17 cellular contexts compared by ENCODE assay signal in genomic region chr22:24290459-24290858, GRCh38. TPM values are rescaled to one million over a fixed set of nuclear protein-coding genes. Genes with fewer than 3 reads are reported as not detected.
DNase-seq lines count a peak whose midpoint lies in the region; ATAC-seq and TF ChIP-seq lines count a peak whose summit lies in the region.
"Had no signal": no experiment of that assay in that cellular context is flagged by ENCODE, and none has a peak within 500 bp of the region (broad histone marks: within the 10 kb centered on the region; RNA-seq: fewer than 3 reads in every experiment).

No MANE protein-coding gene starts in this region.

- intact Hi-C loops in breast epithelium (cut with DNase I; ENCODE audit: low total_unique reads) (no loop called here), mammary epithelial cell (cut with micrococcal nuclease) (no loop called here)

- H3K36me3 ChIP-seq in breast epithelium: no peaks in the 10 kb centered on the region
- peaks cover 2% of the 10 kb centered on the region for H3K36me3 ChIP-seq in mammary epithelial cell (ENCODE audit: insufficient read depth, low read length)
- no peaks in the 10 kb centered on the region for H3K36me3 ChIP-seq in endocrine pancreas (ENCODE audit: control insufficient read depth, insufficient read depth, low read length)
- H3K36me3 ChIP-seq: brain microvascular endothelial cell had no signal

- H3K9me3 ChIP-seq in breast epithelium: no peaks in the 10 kb centered on the region
- no peaks in the 10 kb centered on the region for H3K9me3 ChIP-seq in mammary epithelial cell (replicated peaks; ENCODE audit: insufficient read depth, low read length)
- H3K9me3 ChIP-seq in endocrine pancreas (ENCODE audit: control insufficient read depth, low read length): no peaks in the 10 kb centered on the region

- TF ChIP-seq CTCF in breast epithelium (IDR thresholded peaks at IDR 0.05) (no peak), mammary epithelial cell (conservative IDR thresholded peaks at IDR 0.05 in 1 of 2, IDR thresholded peaks at IDR 0.05 in 1 of 2; ENCODE audit: extremely low read depth in 1 of 2, insufficient read depth in 1 of 2, low read depth in 1 of 2, low read length in 2 of 2) (no peak), nephron progenitor cell (IDR thresholded peaks at IDR 0.05) (no peak), type B pancreatic cell (conservative IDR thresholded peaks at IDR 0.05) (no peak), GM10266 (IDR thresholded peaks at IDR 0.05; ENCODE audit: control insufficient read depth, insufficient read depth, low read depth, missing control alignments) (no peak)

- H3K27ac Mint-ChIP-seq in nephron progenitor cell: peak overlapping the region; percentile 73
- peak overlapping the region; percentile 33 for H3K27ac Mint-ChIP-seq in type B pancreatic cell
- H3K27ac Mint-ChIP-seq: activated CD4-positive, alpha-beta memory T cell treated with anti-CD3 and anti-CD28 coated beads for 36 hours had no signal

- H3K79me2 ChIP-seq in mammary epithelial cell (ENCODE audit: insufficient read depth, low read length): peaks cover 77% of the 10 kb centered on the region

- dilution Hi-C loops in mammary epithelial cell (cut with HindIII; ENCODE audit: low sequenced_read_pairs): no loop called here

- no peak for DNase-seq in breast epithelium (ENCODE audit: low spot score in 2 of 2)
- DNase-seq in mammary epithelial cell: no peak
- DNase-seq in nephron progenitor cell: no peak
- DNase-seq in type B pancreatic cell (ENCODE audit: extremely low spot score, unreplicated experiment): no peak
- DNase-seq in GM10266 (ENCODE audit: extremely low spot score): no peak
- DNase-seq in DMS79 (lab: John Stamatoyannopoulos, UW): no peak
- DNase-seq: activated CD4-positive, alpha-beta memory T cell treated with anti-CD3 and anti-CD28 coated beads for 36 hours; activated effector memory CD4-positive, alpha-beta T cell treated with Interleukin-2 at 50 U/mL for 16 hours; brain microvascular endothelial cell; COR-L47; midbrain; NCI-H1417 treated with DMSO at 0.1 percent for 48 hours; NCI-H446 treated with DMSO at 0.1 percent for 48 hours; T-helper 9 cell had no signal

- BruUV-seq in mammary epithelial cell (replicated peaks; lab: Mats Ljungman, UMichigan): no TSS peak

- H3K27me3 ChIP-seq in breast epithelium (no peaks in the 10 kb centered on the region), mammary epithelial cell (ENCODE audit: insufficient read depth, low read length) (no peaks in the 10 kb centered on the region), endocrine pancreas (ENCODE audit: control insufficient read depth, insufficient read depth, low read length) (no peaks in the 10 kb centered on the region)
- H3K27me3 ChIP-seq: brain microvascular endothelial cell had no signal

- ATAC-seq in GM21619 (IDR thresholded peaks at IDR 0.05; ENCODE audit: unreplicated experiment): no peak

- peaks cover 0 to 14% of the 10 kb centered on the region in 2 donors for H3K4me1 ChIP-seq in breast epithelium
- peaks cover 20% of the 10 kb centered on the region for H3K4me1 ChIP-seq in mammary epithelial cell (ENCODE audit: insufficient read depth, low read length)
- peaks cover 24% of the 10 kb centered on the region for H3K4me1 ChIP-seq in endocrine pancreas (ENCODE audit: control insufficient read depth, insufficient read depth, low read length)

- H2AFZ ChIP-seq in mammary epithelial cell (ENCODE audit: low read depth, low read length): no peak overlapping the region

- no peak for TF ChIP-seq POLR2A in breast epithelium (IDR thresholded peaks at IDR 0.05)

- H3K9ac ChIP-seq in mammary epithelial cell (ENCODE audit: insufficient read depth, low read length) (no peak overlapping the region), endocrine pancreas (ENCODE audit: control insufficient read depth, insufficient read depth, low read length) (no peak overlapping the region)

- H3K27ac ChIP-seq in breast epithelium: peak overlapping the region; percentile 76 to 87
- no peak overlapping the region for H3K27ac ChIP-seq in mammary epithelial cell (ENCODE audit: insufficient read depth, low read depth, low read length)

- H4K20me1 ChIP-seq in mammary epithelial cell (ENCODE audit: insufficient read depth, low read length): no peaks in the 10 kb centered on the region

- H3K4me1 Mint-ChIP-seq in nephron progenitor cell (peaks cover 46% of the 10 kb centered on the region), type B pancreatic cell (ENCODE audit: unreplicated experiment) (peaks cover 40% of the 10 kb centered on the region)

- in situ Hi-C loops in mammary epithelial cell (cut with MboI; ENCODE audit: low sequenced_read_pairs in 2 of 2): no loop called here

- H3K36me3 Mint-ChIP-seq in nephron progenitor cell (ENCODE audit: low read depth) (peaks cover 17% of the 10 kb centered on the region), type B pancreatic cell (peaks cover 11% of the 10 kb centered on the region)
- H3K36me3 Mint-ChIP-seq: IgD-negative memory B cell had no signal

- CTCF ChIA-PET in mammary epithelial cell (lab: Charles Lee; ENCODE audit: low non-redundant PET): no interaction called here

- H3K4me3 Mint-ChIP-seq in nephron progenitor cell (no peak overlapping the region), type B pancreatic cell (no peak overlapping the region)
- H3K4me3 Mint-ChIP-seq: activated CD4-positive, alpha-beta memory T cell treated with anti-CD3 and anti-CD28 coated beads for 36 hours had no signal

- H3K4me3 ChIP-seq in breast epithelium: no peak overlapping the region
- H3K4me3 ChIP-seq in mammary epithelial cell (replicated peaks in 1 of 3; ENCODE audit: insufficient read depth in 1 of 3, low read depth in 2 of 3, low read length in 3 of 3): no peak overlapping the region
- peak overlapping the region; percentile 5 for H3K4me3 ChIP-seq in endocrine pancreas (ENCODE audit: control insufficient read depth, insufficient read depth, low read length)

- H3K27me3 Mint-ChIP-seq in nephron progenitor cell (ENCODE audit: low read depth, poor library complexity): no peaks in the 10 kb centered on the region
- no peaks in the 10 kb centered on the region for H3K27me3 Mint-ChIP-seq in type B pancreatic cell
- H3K27me3 Mint-ChIP-seq: activated CD4-positive, alpha-beta memory T cell treated with anti-CD3 and anti-CD28 coated beads for 36 hours; IgD-negative memory B cell had no signal

- H3K9me3 Mint-ChIP-seq in nephron progenitor cell (no peaks in the 10 kb centered on the region), type B pancreatic cell (no peaks in the 10 kb centered on the region)
- H3K9me3 Mint-ChIP-seq: activated CD4-positive, alpha-beta memory T cell treated with anti-CD3 and anti-CD28 coated beads for 36 hours; IgD-negative memory B cell had no signal

- no peak overlapping the region for H3K4me2 ChIP-seq in mammary epithelial cell (ENCODE audit: insufficient read depth, low read depth, low read length)

RNA-seq across cellular contexts. Expression of gene SPECC1L, which starts 19.8 kb away (rescaled TPM):
- 10 to 100 TPM; 33.4 to 61.0 (median 53.7) TPM for total RNA-seq in breast epithelium
- 10 to 100 TPM; 35.7 to 72.1 TPM for total RNA-seq in mammary epithelial cell
- polyA plus RNA-seq in mammary epithelial cell: 17.6 TPM
- 51.9 TPM for polyA minus RNA-seq in mammary epithelial cell
- total RNA-seq in type B pancreatic cell (ENCODE audit: low replicate concordance): 68.7 and 89.0 TPM in 2 replicates

RNA-seq across cellular contexts. Expression of gene GGT5, which starts 45.6 kb away (rescaled TPM):
- total RNA-seq in breast epithelium (100 to 1,000 TPM in 1 of 3 donors, 10 to 100 TPM in 2; 27.1 to 114 (median 61.0) TPM), mammary epithelial cell (under 1 TPM in 1 of 2 donors, not detected in 1; under 0.01 TPM), type B pancreatic cell (ENCODE audit: low replicate concordance) (0.14 and 0.80 TPM in 2 replicates)
- polyA plus RNA-seq in mammary epithelial cell: 0.05 TPM
- polyA minus RNA-seq in mammary epithelial cell: not detected
- total RNA-seq: activated CD4-positive, alpha-beta memory T cell treated with anti-CD3 and anti-CD28 coated beads for 36 hours had no signal
- polyA plus RNA-seq: IgD-negative memory B cell had no signal

Comparison
In these comparisons a context has a peak if more than half of its experiments do, and no peak if none do; other contexts are left out.
1. RNA of gene GGT5, which starts 45.6 kb away (total RNA-seq): 27.1 to 114 TPM in breast epithelium; 0.14 to 0.80 TPM in type B pancreatic cell and under 0.01 TPM in mammary epithelial cell; every median in the first group is over 10 times any median in the second.